In genomic region chr7:111172573-111172972, GRCh38 we compare ENCODE assay signal across 21 cellular contexts.
DNase-seq lines count a peak whose midpoint lies in the region; ATAC-seq, FAIRE-seq and TF ChIP-seq lines count a peak whose summit lies in the region.
"Had no signal": no experiment of that assay in that cellular context is flagged by ENCODE, and none has a peak within 500 bp of the region (broad histone marks: within the 10 kb centered on the region; RNA-seq: fewer than 3 reads in every experiment).

No MANE protein-coding gene starts in this region.

- no peak overlapping the region for H3K9ac ChIP-seq in K562 (ENCODE audit: insufficient read depth in 1 of 2, low read depth in 2 of 2, low read length in 2 of 2)

- peaks cover 0 to 11% of the 10 kb centered on the region in 2 experiments; a peak in 3 of 5 replicates for H3K4me1 ChIP-seq in K562 (replicated peaks in 1 of 2; ENCODE audit: control insufficient read depth in 2 of 2, insufficient read depth in 2 of 2, low read length in 2 of 2)
- no peaks in the 10 kb centered on the region for H3K4me1 ChIP-seq in OCI-LY7 (ENCODE audit: insufficient read depth, low read length, poor library complexity, severe bottlenecking)

- H3K36me3 Mint-ChIP-seq in mesothelial cell of epicardium: peaks cover 7% of the 10 kb centered on the region

- ATAC-seq in K562: peak; percentile 29

- no peak for TF ChIP-seq POLR2A in K562 (conservative IDR thresholded peaks at IDR 0.05)

- H3K9me3 Mint-ChIP-seq in mesothelial cell of epicardium: peaks cover 12% of the 10 kb centered on the region
- H3K9me3 Mint-ChIP-seq: CD4-positive, CD25-positive, alpha-beta regulatory T cell; CD8-positive, alpha-beta memory T cell; H9 had no signal

- intact Hi-C loops in K562 (cut with micrococcal nuclease) (no loop called here), OCI-LY7 (cut with micrococcal nuclease; ENCODE audit: unreplicated experiment) (no loop called here)

- H4K20me1 ChIP-seq in K562 (replicated peaks; ENCODE audit: control insufficient read depth, insufficient read depth, low read length) (no peaks in the 10 kb centered on the region), OCI-LY7 (ENCODE audit: insufficient read depth, low read length) (no peaks in the 10 kb centered on the region)

- peak; percentile 20 for DNase-seq in OCI-M1 (lab: John Stamatoyannopoulos, UW)
- DNase-seq in K562 (ENCODE audit: extremely low read depth in 1 of 4, low spot score in 3 of 4): no peak
- DNase-seq in mesothelial cell of epicardium (ENCODE audit: low spot score in 2 of 2, unreplicated experiment in 2 of 2): no peak
- DNase-seq in OCI-LY7 (ENCODE audit: low spot score): no peak
- no peak for DNase-seq in KBM-7
- no peak for DNase-seq in activated CD4-positive, CD25-positive, alpha-beta regulatory T cell treated with anti-CD3 and anti-CD28 coated beads, Interleukin-2, amount 50 U/mL, for 72 hours
- DNase-seq in activated CD8-positive, alpha-beta memory T cell treated with anti-CD3 and anti-CD28 coated beads, Interleukin-2, amount 50 U/mL, for 48 hours: no peak
- DNase-seq: ACHN; BE2C; C1 segment of cervical spinal cord; CD4-positive, CD25-positive, alpha-beta regulatory T cell; CD8-positive, alpha-beta memory T cell; COR-L47; DMS 273 treated with DMSO at 0.1 percent for 48 hours; DMS53; DND-41; H9 had no signal

- H3K36me3 ChIP-seq in K562 (ENCODE audit: control insufficient read depth, insufficient read depth, low read length): no peaks in the 10 kb centered on the region
- H3K36me3 ChIP-seq in OCI-LY7 (ENCODE audit: insufficient read depth, low read length): no peaks in the 10 kb centered on the region
- H3K36me3 ChIP-seq: BE2C had no signal

- H2AFZ ChIP-seq in K562 (ENCODE audit: low read depth, low read length) (peak overlapping the region; percentile 17), OCI-LY7 (ENCODE audit: low read length) (no peak overlapping the region)

- CTCF ChIA-PET in K562 (lab: Yijun Ruan, JAX; ENCODE audit: low intra/inter-chr PET ratio): no interaction called here
- CTCF ChIA-PET in OCI-LY7 (lab: Charles Lee; ENCODE audit: unreplicated experiment): no interaction called here

- no peak for TF ChIP-seq EP300 in K562 (IDR thresholded peaks at IDR 0.05; ENCODE audit: low read length)

- H3K4me2 ChIP-seq in K562 (ENCODE audit: insufficient read depth, low read length) (no peak overlapping the region), OCI-LY7 (ENCODE audit: low read length) (no peak overlapping the region)

- TF ChIP-seq RAD21 in K562 (CRISPR knock-in tag; conservative IDR thresholded peaks at IDR 0.05 in 1 of 2, IDR thresholded peaks at IDR 0.05 in 1 of 2): no peak

- no peaks in the 10 kb centered on the region for H3K27me3 Mint-ChIP-seq in mesothelial cell of epicardium (ENCODE audit: low read depth)
- H3K27me3 Mint-ChIP-seq: CD4-positive, CD25-positive, alpha-beta regulatory T cell; CD8-positive, alpha-beta memory T cell had no signal

- H3K79me2 ChIP-seq in K562 (ENCODE audit: control insufficient read depth, insufficient read depth, low read length) (no peaks in the 10 kb centered on the region; the same call in 2 of the 3 replicates), OCI-LY7 (ENCODE audit: insufficient read depth, low read depth, low read length) (no peaks in the 10 kb centered on the region)

- no peaks in the 10 kb centered on the region for H3K9me2 ChIP-seq in OCI-LY7 (ENCODE audit: insufficient read depth, low read length)

- H3K4me3 Mint-ChIP-seq in mesothelial cell of epicardium: no peak overlapping the region
- H3K4me3 Mint-ChIP-seq: CD4-positive, CD25-positive, alpha-beta regulatory T cell; CD8-positive, alpha-beta memory T cell; H9 had no signal

- FAIRE-seq in K562 (lab: Jason Lieb, UNC): no peak
- FAIRE-seq: GM12891, GM19239, H1 had no signal

- BruUV-seq in K562 (replicated peaks; lab: Mats Ljungman, UMichigan) (no TSS peak), OCI-LY7 (replicated peaks; lab: Mats Ljungman, UMichigan) (no TSS peak)

- TF ChIP-seq CTCF in VCaP (conservative IDR thresholded peaks at IDR 0.05) (no peak), K562 (IDR thresholded peaks at IDR 0.05 in 2 of 3, conservative IDR thresholded peaks at IDR 0.05 in 1 of 3; ENCODE audit: insufficient read depth in 2 of 3, low read depth in 1 of 3, low read length in 3 of 3) (no peak), mesothelial cell of epicardium (IDR thresholded peaks at IDR 0.05; ENCODE audit: unreplicated experiment) (no peak), OCI-LY7 (conservative IDR thresholded peaks at IDR 0.05; ENCODE audit: low read length) (no peak)

- POLR2A ChIA-PET in K562 (lab: Yijun Ruan, JAX) (interaction anchor here (1.5 kb wide), 1 partner anchor 9 kb away, joined by 14 read pairs; no protein-coding TSS in a partner anchor), OCI-LY7 (lab: Charles Lee) (interaction anchor here (0.6 to 1.3 kb wide), 2 partner anchors 9 to 15 kb away, joined by 3 to 4 read pairs; no protein-coding TSS in a partner anchor)

- in situ Hi-C loops in K562 (cut with MboI): no loop called here
- in situ Hi-C loops in KBM-7 (cut with MboI; ENCODE audit: low pct_unique_long_range_greater_than_20kb, low sequenced_read_pairs): no loop called here

- H3K27me3 ChIP-seq in K562 (ENCODE audit: control insufficient read depth in 2 of 2, insufficient read depth in 2 of 2, low read length in 2 of 2): no peaks in the 10 kb centered on the region
- H3K27me3 ChIP-seq: BE2C had no signal

- no peaks in the 10 kb centered on the region for H3K9me3 ChIP-seq in K562 (replicated peaks; ENCODE audit: control insufficient read depth, insufficient read depth, low read depth, low read length)
- H3K9me3 ChIP-seq in OCI-LY7 (ENCODE audit: low read length): no peaks in the 10 kb centered on the region
- H3K9me3 ChIP-seq: BE2C had no signal

- 59% methylated on average over 1 of the region's 1 CpG for WGBS in K562 (ENCODE audit: insufficient coverage, low coverage, missing lambda C conversion rate)

- H3K9me1 ChIP-seq in K562 (ENCODE audit: control insufficient read depth, insufficient read depth, low read length): no peaks in the 10 kb centered on the region

- H3K27ac ChIP-seq in VCaP: peak overlapping the region; percentile 89
- no peak overlapping the region for H3K27ac ChIP-seq in K562 (ENCODE audit: extremely low read depth, low read depth, low read length)
- no peak overlapping the region for H3K27ac ChIP-seq in OCI-LY7 (ENCODE audit: low read depth, low read length, poor library complexity, severe bottlenecking)

- H3K4me3 ChIP-seq in K562 (no peak overlapping the region), OCI-LY7 (ENCODE audit: low read depth, low read length, poor library complexity, severe bottlenecking) (no peak overlapping the region)

- peak overlapping the region; percentile 77 for H3K27ac Mint-ChIP-seq in mesothelial cell of epicardium
- H3K27ac Mint-ChIP-seq: CD4-positive, CD25-positive, alpha-beta regulatory T cell; CD8-positive, alpha-beta memory T cell; H9 had no signal

- peaks cover 28% of the 10 kb centered on the region for H3K4me1 Mint-ChIP-seq in mesothelial cell of epicardium
- H3K4me1 Mint-ChIP-seq: H9 had no signal

TF ChIP-seq in K562, 482 proteins besides CTCF, POLR2A, EP300 and RAD21:
- TF ChIP-seq BRF2 (IDR thresholded peaks at IDR 0.05; ENCODE audit: borderline replicate concordance, insufficient read depth, insufficient read length): no peak
- TF ChIP-seq HMBOX1 (IDR thresholded peaks at IDR 0.05): peak; percentile 43; the same call in 1 of the 2 replicates
